ENCODE assay signal across 30 cellular contexts in the genomic region with DNA sequence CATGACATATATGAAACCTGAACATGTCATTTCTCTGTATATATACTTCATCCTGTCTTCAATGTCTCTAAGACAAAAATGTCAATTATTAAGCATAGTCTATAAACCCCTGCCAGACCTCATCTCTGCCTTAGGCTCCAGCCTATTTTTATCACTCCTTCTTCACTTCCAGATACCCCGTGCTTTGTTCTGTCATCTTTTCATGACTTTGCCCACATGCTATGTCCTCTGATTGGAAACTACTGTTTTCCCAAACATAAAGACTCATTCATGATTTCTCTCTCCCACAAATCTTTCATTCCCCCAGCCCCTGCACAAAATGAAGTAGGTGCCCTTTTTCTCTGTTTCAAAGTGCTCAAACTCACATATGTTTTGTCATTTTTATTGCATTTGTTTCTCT.
"Had no signal": no experiment of that assay in that cellular context is flagged by ENCODE, and none has a peak within 500 bp of the region (broad histone marks: within the 10 kb centered on the region; RNA-seq: fewer than 3 reads in every experiment).

No MANE protein-coding gene starts in this region.

- H3K27ac Mint-ChIP-seq: naive B cell; naive thymus-derived CD8-positive, alpha-beta T cell; natural killer cell treated with Interleukin-12 subunit alpha and Interleukin-12 subunit beta and Interleukin-15 and Interleukin-18, amount 100 ng/mL, for 72 hours; neural progenitor cell; progenitor cell of endocrine pancreas; stimulated activated memory B cell treated with anti-CD40 and anti-IgM and Interleukin-4, amounts not matched to agents 10 μg/mL and 1 μg/mL and 100 μg/mL, for 72 hours; stimulated activated naive CD8-positive, alpha-beta T cell treated with anti-CD3 and anti-CD28 coated beads, Interleukin-15, amount 100 ng/mL, for 72 hours; type B pancreatic cell had no signal

- H3K4me1 ChIP-seq: neural progenitor cell, parathyroid adenoma, psoas muscle, right lobe of liver, sigmoid colon, spleen, tibial artery, transverse colon, upper lobe of right lung, uterus had no signal

- H3K36me3 ChIP-seq: neural progenitor cell, ovary, right lobe of liver, sigmoid colon, spleen, thoracic aorta, tibial artery, transverse colon, upper lobe of right lung, uterus had no signal

- H2AFZ ChIP-seq: neural progenitor cell, parathyroid adenoma had no signal

- H3K36me3 Mint-ChIP-seq: naive B cell; naive thymus-derived CD8-positive, alpha-beta T cell; neural progenitor cell; stimulated activated memory B cell treated with anti-CD40 and anti-IgM and Interleukin-4, amounts not matched to agents 10 μg/mL and 1 μg/mL and 100 μg/mL, for 72 hours; type B pancreatic cell had no signal

- H3K27ac ChIP-seq: neural progenitor cell, ovary, parathyroid adenoma, psoas muscle, right lobe of liver, sigmoid colon, spleen, thoracic aorta, tibial artery, transverse colon, upper lobe of right lung, uterus had no signal

- H3K9ac ChIP-seq: neural progenitor cell, parathyroid adenoma had no signal

- H3K79me2 ChIP-seq: parathyroid adenoma had no signal

- H3K4me2 ChIP-seq: neural progenitor cell had no signal

- H3K4me3 Mint-ChIP-seq: naive B cell; naive thymus-derived CD8-positive, alpha-beta T cell; natural killer cell treated with Interleukin-12 subunit alpha and Interleukin-12 subunit beta and Interleukin-15 and Interleukin-18, amount 100 ng/mL, for 72 hours; neural progenitor cell; stimulated activated memory B cell treated with anti-CD40 and anti-IgM and Interleukin-4, amounts not matched to agents 10 μg/mL and 1 μg/mL and 100 μg/mL, for 72 hours; stimulated activated naive CD8-positive, alpha-beta T cell treated with anti-CD3 and anti-CD28 coated beads, Interleukin-15, amount 100 ng/mL, for 72 hours; type B pancreatic cell had no signal

- H3K4me1 Mint-ChIP-seq: naive B cell; naive thymus-derived CD8-positive, alpha-beta T cell; neural progenitor cell; stimulated activated memory B cell treated with anti-CD40 and anti-IgM and Interleukin-4, amounts not matched to agents 10 μg/mL and 1 μg/mL and 100 μg/mL, for 72 hours; stimulated activated naive CD8-positive, alpha-beta T cell treated with anti-CD3 and anti-CD28 coated beads, Interleukin-15, amount 100 ng/mL, for 72 hours had no signal

- H3K9me3 ChIP-seq: ovary, right lobe of liver, thoracic aorta, tibial artery, transverse colon, upper lobe of right lung, uterus had no signal

- FAIRE-seq: small intestine had no signal

- H3K4me3 ChIP-seq: neural progenitor cell, ovary, psoas muscle, right lobe of liver, sigmoid colon, spleen, thoracic aorta, tibial artery, transverse colon, upper lobe of right lung, uterus had no signal

- H3K27me3 ChIP-seq: neural progenitor cell, ovary, right lobe of liver, sigmoid colon, spleen, tibial artery, transverse colon, upper lobe of right lung, uterus had no signal

- H3K27me3 Mint-ChIP-seq: naive B cell; naive thymus-derived CD8-positive, alpha-beta T cell; natural killer cell treated with Interleukin-12 subunit alpha and Interleukin-12 subunit beta and Interleukin-15 and Interleukin-18, amount 100 ng/mL, for 72 hours; progenitor cell of endocrine pancreas; stimulated activated memory B cell treated with anti-CD40 and anti-IgM and Interleukin-4, amounts not matched to agents 10 μg/mL and 1 μg/mL and 100 μg/mL, for 72 hours; stimulated activated naive CD8-positive, alpha-beta T cell treated with anti-CD3 and anti-CD28 coated beads, Interleukin-15, amount 100 ng/mL, for 72 hours; type B pancreatic cell had no signal

- DNase-seq: naive B cell; naive thymus-derived CD8-positive, alpha-beta T cell; occipital lobe; ovary; posterior cingulate gyrus; psoas muscle; right cardiac atrium; right lobe of liver; sigmoid colon; small intestine; spleen; stimulated activated CD4-positive, alpha-beta T cell treated with anti-CD3 and anti-CD28 coated beads, Interleukin-12 subunit alpha, Interleukin-12 subunit beta, amount 100 ng/mL, for 4 hours; stimulated activated CD4-positive, alpha-beta T cell treated with anti-CD3 and anti-CD28 coated beads, Interleukin-1b, Interleukin-23, amount 100 ng/mL, for 48 hours; stimulated activated CD4-positive, alpha-beta T cell treated with anti-CD3 and anti-CD28 coated beads, Interleukin-4, amount 100 ng/mL, for 1 hour; stimulated activated CD4-positive, alpha-beta T cell treated with anti-CD3 and anti-CD28 coated beads, Interleukin-4, amount 100 ng/mL, for 4 hours; stimulated activated CD8-positive, alpha-beta memory T cell treated with anti-CD3 and anti-CD28 coated beads, Interleukin-4, amount 100 ng/mL, for 48 hours; stimulated activated naive CD4-positive, alpha-beta T cell; stimulated activated naive CD8-positive, alpha-beta T cell treated with anti-CD3 and anti-CD28 coated beads, Interleukin-15, amount 100 ng/mL, for 72 hours; stimulated activated naive CD8-positive, alpha-beta T cell treated with anti-CD3 and anti-CD28 coated beads, Interleukin-15, Interleukin-2, amounts not matched to agents 100 U/mL and 50 U/mL, for 24 hours; tibial artery; transverse colon; upper lobe of right lung; uterus had no signal

- H3K9me3 Mint-ChIP-seq: neural progenitor cell, type B pancreatic cell had no signal
